1 cellular context compared by ENCODE assay signal in the genomic region with DNA sequence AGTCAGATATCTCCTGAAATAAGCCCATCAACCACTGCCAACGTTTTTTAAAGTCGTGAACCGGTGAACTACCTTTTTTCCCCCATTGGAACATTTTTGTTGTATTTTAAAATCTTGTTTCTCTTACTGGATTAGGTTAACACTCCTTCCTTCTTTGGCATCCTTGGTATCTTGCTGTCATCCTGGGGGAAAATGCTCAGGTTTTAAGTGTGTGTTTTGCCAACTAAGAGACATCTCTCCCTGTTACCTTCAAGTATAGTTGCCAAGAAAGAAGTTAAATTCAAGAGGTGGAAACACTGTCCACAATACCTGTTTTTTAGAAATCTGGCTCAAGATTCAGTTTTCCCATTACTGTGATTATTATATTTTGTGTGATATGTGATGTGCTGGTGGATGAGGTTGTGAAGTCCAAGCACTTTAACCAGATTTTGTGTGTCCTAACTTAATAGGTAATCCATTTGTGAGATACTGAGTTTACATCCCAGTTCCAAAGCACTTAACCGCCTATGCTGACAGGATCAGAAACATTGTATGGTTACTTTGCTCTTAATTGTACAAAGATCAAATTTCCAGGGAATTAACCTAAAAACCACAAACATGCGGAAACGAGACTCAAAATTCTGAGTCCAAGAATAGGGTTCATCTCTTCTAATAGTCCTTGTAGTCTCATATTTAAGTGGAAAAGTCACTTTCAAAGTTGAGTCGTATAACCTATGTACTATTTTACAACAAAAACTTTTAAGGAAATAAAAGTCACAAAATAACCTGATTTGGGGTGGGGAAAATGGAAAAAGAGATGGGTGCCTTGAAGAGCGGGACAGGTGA.
TF ChIP-seq lines count a peak whose summit lies in the region.

No MANE protein-coding gene starts in this region.

TF ChIP-seq in SK-N-SH, 30 proteins besides CTCF, POLR2A, EP300 and RAD21 (continued from another document):
- TF ChIP-seq, protein P1, sequence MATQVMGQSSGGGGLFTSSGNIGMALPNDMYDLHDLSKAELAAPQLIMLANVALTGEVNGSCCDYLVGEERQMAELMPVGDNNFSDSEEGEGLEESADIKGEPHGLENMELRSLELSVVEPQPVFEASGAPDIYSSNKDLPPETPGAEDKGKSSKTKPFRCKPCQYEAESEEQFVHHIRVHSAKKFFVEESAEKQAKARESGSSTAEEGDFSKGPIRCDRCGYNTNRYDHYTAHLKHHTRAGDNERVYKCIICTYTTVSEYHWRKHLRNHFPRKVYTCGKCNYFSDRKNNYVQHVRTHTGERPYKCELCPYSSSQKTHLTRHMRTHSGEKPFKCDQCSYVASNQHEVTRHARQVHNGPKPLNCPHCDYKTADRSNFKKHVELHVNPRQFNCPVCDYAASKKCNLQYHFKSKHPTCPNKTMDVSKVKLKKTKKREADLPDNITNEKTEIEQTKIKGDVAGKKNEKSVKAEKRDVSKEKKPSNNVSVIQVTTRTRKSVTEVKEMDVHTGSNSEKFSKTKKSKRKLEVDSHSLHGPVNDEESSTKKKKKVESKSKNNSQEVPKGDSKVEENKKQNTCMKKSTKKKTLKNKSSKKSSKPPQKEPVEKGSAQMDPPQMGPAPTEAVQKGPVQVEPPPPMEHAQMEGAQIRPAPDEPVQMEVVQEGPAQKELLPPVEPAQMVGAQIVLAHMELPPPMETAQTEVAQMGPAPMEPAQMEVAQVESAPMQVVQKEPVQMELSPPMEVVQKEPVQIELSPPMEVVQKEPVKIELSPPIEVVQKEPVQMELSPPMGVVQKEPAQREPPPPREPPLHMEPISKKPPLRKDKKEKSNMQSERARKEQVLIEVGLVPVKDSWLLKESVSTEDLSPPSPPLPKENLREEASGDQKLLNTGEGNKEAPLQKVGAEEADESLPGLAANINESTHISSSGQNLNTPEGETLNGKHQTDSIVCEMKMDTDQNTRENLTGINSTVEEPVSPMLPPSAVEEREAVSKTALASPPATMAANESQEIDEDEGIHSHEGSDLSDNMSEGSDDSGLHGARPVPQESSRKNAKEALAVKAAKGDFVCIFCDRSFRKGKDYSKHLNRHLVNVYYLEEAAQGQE (IDR thresholded peaks at IDR 0.05; ENCODE audit: low read depth, low read length) = no peak
- TF ChIP-seq CHD2 (IDR thresholded peaks at IDR 0.05; ENCODE audit: low read length, partially characterized antibody) (no peak), POLR2AphosphoS5 (IDR thresholded peaks at IDR 0.05; ENCODE audit: low read depth, low read length) (no peak), SIN3A (IDR thresholded peaks at IDR 0.05; ENCODE audit: borderline replicate concordance, low read depth, low read length) (no peak), GABPA (IDR thresholded peaks at IDR 0.05; ENCODE audit: low read depth) (no peak)
- TF ChIP-seq, protein P2, sequence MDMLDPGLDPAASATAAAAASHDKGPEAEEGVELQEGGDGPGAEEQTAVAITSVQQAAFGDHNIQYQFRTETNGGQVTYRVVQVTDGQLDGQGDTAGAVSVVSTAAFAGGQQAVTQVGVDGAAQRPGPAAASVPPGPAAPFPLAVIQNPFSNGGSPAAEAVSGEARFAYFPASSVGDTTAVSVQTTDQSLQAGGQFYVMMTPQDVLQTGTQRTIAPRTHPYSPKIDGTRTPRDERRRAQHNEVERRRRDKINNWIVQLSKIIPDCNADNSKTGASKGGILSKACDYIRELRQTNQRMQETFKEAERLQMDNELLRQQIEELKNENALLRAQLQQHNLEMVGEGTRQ (IDR thresholded peaks at IDR 0.05; ENCODE audit: borderline replicate concordance, low read depth, low read length) = no peak
